ENCODE assay signal across 1 cellular context in the genomic region with DNA sequence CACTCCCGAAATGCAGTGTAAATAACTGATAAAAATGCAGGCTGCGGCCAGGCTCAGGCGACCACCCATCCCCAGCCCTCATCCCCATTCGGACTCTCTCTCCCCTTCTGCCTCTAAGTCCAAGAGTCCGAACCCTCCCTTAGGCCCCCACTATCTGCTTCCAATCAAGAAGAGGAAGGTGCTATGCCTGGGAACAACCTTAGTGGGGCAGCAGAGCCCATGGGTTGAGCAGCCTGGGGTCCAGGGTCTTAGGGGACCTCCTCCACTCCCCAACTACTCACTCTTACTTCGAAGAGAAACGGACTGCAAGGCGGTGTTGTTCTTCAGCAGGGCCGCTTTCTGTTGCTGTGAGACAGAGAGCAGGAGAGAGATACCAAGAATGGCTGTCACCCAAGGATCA.
TF ChIP-seq lines count a peak whose summit lies in the region.

No MANE protein-coding gene starts in this region.

TF ChIP-seq in HEK293, 187 proteins besides CTCF, POLR2A, EP300 and RAD21 (continued from another document):
- no peak for TF ChIP-seq ZNF426 (tag by site-specific recombination; IDR thresholded peaks at IDR 0.05)
- TF ChIP-seq ZNF514 (tag by site-specific recombination; IDR thresholded peaks at IDR 0.05): no peak
- no peak for TF ChIP-seq ZSCAN4 (tag by site-specific recombination; IDR thresholded peaks at IDR 0.05)
- no peak for TF ChIP-seq ZNF214 (tag by site-specific recombination; IDR thresholded peaks at IDR 0.05; ENCODE audit: borderline replicate concordance)
- TF ChIP-seq GLIS1 (tag by site-specific recombination; IDR thresholded peaks at IDR 0.05): no peak
- no peak for TF ChIP-seq YY2 (tag by site-specific recombination; IDR thresholded peaks at IDR 0.05)
